ENCODE assay signal across 8 cellular contexts in the genomic region with DNA sequence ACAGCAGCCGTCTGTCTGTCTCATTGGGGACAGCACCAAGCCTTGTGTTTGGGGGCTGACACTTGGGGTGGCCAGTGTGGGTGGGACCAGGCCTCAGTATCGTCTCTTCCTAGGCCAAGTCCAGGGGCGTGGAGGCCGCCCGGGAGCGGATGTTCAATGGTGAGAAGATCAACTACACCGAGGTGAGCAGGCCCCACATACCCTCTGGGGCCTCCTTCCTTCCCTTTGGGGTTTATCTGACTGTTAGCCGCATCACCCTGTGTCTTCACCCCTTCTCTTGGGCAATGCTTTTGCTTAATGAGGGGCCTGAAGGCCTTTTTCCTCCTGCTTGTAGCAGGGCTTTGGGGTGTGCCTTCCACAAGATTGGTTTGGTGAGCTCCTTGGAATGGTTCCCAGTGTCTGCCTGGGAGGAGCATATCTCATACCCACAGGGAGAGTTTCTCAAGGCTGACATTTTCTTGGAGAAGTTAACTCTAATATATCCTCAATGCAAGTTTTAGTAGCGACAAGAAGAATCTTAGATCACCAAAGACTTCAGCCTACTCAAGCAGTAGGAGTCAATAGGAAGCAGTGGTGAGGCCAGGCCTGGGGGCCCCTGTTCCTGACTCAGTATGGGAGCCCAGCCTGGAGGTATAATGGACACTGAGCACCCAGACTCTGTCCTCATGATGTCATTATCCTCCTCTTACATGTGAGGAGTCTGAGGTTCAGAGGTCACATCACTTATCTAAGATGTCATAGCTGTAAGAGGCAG. TPM values are rescaled to one million over a fixed set of nuclear protein-coding genes. Genes with fewer than 3 reads are reported as not detected.
A peak's percentile ranks its signal among the peaks of the same experiment; 100 is the strongest.
DNase-seq lines count a peak whose midpoint lies in the region; ATAC-seq lines count a peak whose summit lies in the region.

No MANE protein-coding gene starts in this region.

- no peaks in the 10 kb centered on the region for H3K9me3 Mint-ChIP-seq in activated T-cell treated with anti-CD3 and anti-CD28 coated beads, Interleukin-2, amount 50 U/mL, for 4 hours
- H3K9me3 Mint-ChIP-seq in T-helper 2 cell treated with Interferon-gamma antibody and Interleukin-4, amounts not matched to agents 5 μg/mL and 100 μg/mL, for 36 hours, result no peaks in the 10 kb centered on the region

- peak overlapping the region; percentile 49 for H3K27ac Mint-ChIP-seq in T-helper 2 cell treated with Interferon-gamma antibody and Interleukin-4, amounts not matched to agents 5 μg/mL and 100 μg/mL, for 36 hours

- DNase-seq in activated T-cell treated with anti-CD3 and anti-CD28 coated beads, Interleukin-2, amount 50 U/mL, for 4 hours, result no peak
- no peak for DNase-seq in activated T-cell treated with anti-CD3 and anti-CD28 coated beads, Interleukin-2, amount 50 U/mL, for 48 hours
- no peak for DNase-seq in T-helper 2 cell treated with Interferon-gamma antibody and Interleukin-4, amounts not matched to agents 5 μg/mL and 100 μg/mL, for 36 hours (ENCODE audit: low spot score)
- peak; percentile 36 for DNase-seq in fibroblast of the conjunctiva (ENCODE audit: low read depth)
- DNase-seq in stromal cell of bone marrow (ENCODE audit: low read depth), result peak; percentile 63
- DNase-seq in hypothalamus (lab: John Stamatoyannopoulos, UW), result no peak
- no peak for DNase-seq in NCI-H128 (lab: John Stamatoyannopoulos, UW; ENCODE audit: unreplicated experiment)
- DNase-seq in DMS53 (lab: John Stamatoyannopoulos, UW), result no peak

- H3K36me3 Mint-ChIP-seq in activated T-cell treated with anti-CD3 and anti-CD28 coated beads, Interleukin-2, amount 50 U/mL, for 4 hours (ENCODE audit: insufficient read depth), result peaks cover 33% of the 10 kb centered on the region
- peaks cover 59% of the 10 kb centered on the region for H3K36me3 Mint-ChIP-seq in T-helper 2 cell treated with Interferon-gamma antibody and Interleukin-4, amounts not matched to agents 5 μg/mL and 100 μg/mL, for 36 hours (ENCODE audit: low read depth)

- H3K27me3 Mint-ChIP-seq in activated T-cell treated with anti-CD3 and anti-CD28 coated beads, Interleukin-2, amount 50 U/mL, for 4 hours (ENCODE audit: low read depth), result no peaks in the 10 kb centered on the region
- H3K27me3 Mint-ChIP-seq in T-helper 2 cell treated with Interferon-gamma antibody and Interleukin-4, amounts not matched to agents 5 μg/mL and 100 μg/mL, for 36 hours (ENCODE audit: low read depth), result no peaks in the 10 kb centered on the region

- H3K4me1 Mint-ChIP-seq in activated T-cell treated with anti-CD3 and anti-CD28 coated beads, Interleukin-2, amount 50 U/mL, for 4 hours (ENCODE audit: low read depth), result peaks cover 37% of the 10 kb centered on the region
- H3K4me1 Mint-ChIP-seq in T-helper 2 cell treated with Interferon-gamma antibody and Interleukin-4, amounts not matched to agents 5 μg/mL and 100 μg/mL, for 36 hours (ENCODE audit: low read depth), result peaks cover 57% of the 10 kb centered on the region

- H3K4me3 Mint-ChIP-seq in activated T-cell treated with anti-CD3 and anti-CD28 coated beads, Interleukin-2, amount 50 U/mL, for 4 hours, result peak overlapping the region; percentile 99
- H3K4me3 Mint-ChIP-seq in T-helper 2 cell treated with Interferon-gamma antibody and Interleukin-4, amounts not matched to agents 5 μg/mL and 100 μg/mL, for 36 hours, result peak overlapping the region; percentile 99

- ATAC-seq in activated T-cell treated with anti-CD3 and anti-CD28 coated beads, Interleukin-2, amount 50 U/mL, for 4 hours, result no peak

RNA-seq across cellular contexts. Expression of gene GPI, which starts 1.9 kb away (rescaled TPM):
- total RNA-seq in activated T-cell treated with anti-CD3 and anti-CD28 coated beads, Interleukin-2, amount 50 U/mL, for 4 hours, result 100 to 1,000 TPM; 383 to 449 (median 421) TPM

RNA-seq across cellular contexts. Expression of gene PDCD2L, which starts 37.4 kb away (rescaled TPM):
- 10 to 100 TPM; 55.9 to 65.0 (median 63.5) TPM for total RNA-seq in activated T-cell treated with anti-CD3 and anti-CD28 coated beads, Interleukin-2, amount 50 U/mL, for 4 hours

Comparison
In these comparisons a context has a peak if more than half of its experiments do, and no peak if none do; other contexts are left out.
1. DNase-seq: peak in fibroblast of the conjunctiva (single experiment) and stromal cell of bone marrow (single experiment); none in activated T-cell treated with anti-CD3 and anti-CD28 coated beads, Interleukin-2, amount 50 U/mL, for 4 hours (single experiment), activated T-cell treated with anti-CD3 and anti-CD28 coated beads, Interleukin-2, amount 50 U/mL, for 48 hours (0 of 2), T-helper 2 cell treated with Interferon-gamma antibody and Interleukin-4, amounts not matched to agents 5 μg/mL and 100 μg/mL, for 36 hours (single experiment), hypothalamus (0 of 51), NCI-H128 (single experiment) and DMS53 (single experiment).